In the genomic region with DNA sequence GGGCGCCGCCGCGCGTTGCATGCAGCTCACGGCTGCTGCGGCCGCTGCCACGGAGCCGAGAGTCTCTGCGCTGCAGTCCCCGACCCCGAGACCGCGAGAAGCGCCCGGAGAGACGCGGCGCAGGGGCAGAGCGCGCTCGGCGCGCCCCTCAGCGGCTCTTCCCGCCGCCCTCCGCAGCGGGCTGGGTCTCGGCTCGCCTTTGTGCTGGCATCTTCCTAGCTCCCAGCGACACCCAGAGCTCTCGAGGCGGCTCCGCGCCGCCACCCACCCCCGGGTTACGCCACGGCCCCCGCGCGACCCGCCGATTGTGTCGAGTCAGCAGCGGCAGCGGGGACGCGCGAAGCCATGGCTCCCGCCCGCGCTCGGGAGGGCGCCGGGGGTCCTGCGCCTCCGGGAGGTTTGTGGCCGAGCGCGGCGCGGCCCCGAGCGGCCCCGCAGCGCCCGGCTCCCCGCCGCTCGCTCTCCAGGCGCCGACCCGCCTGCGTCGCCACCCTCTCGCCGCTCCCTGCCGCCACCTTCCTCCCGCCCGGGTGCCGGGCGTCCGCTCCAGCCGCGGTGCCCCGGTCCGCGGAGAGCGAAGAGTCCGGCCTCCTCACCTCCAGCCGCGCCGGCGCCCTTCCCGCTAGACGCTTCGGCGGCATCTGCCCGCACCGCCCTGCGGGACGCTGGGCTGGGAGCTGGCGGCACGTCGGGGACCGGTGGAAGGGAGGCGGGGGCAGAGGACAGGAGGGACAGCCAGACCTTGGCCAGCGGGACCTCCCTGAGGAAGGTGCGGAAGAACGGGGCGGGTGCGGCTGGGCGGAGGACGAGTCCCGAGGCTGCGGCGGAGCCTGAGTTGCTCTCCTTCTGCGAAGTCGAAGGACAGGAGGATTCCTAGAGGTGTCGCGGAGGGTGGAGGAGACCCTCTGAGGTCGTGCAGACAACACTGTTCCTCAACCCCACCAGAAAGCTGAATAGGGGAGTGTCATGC, we compare ENCODE assay signal across 9 cellular contexts. TPM values are rescaled to one million over a fixed set of nuclear protein-coding genes. Genes with fewer than 3 reads are reported as not detected.
DNase-seq lines count a peak whose midpoint lies in the region; ATAC-seq and TF ChIP-seq lines count a peak whose summit lies in the region.
"Had no signal": no experiment of that assay in that cellular context is flagged by ENCODE, and none has a peak within 500 bp of the region (broad histone marks: within the 10 kb centered on the region; RNA-seq: fewer than 3 reads in every experiment).

HECW2 (minus strand) TSS at position 643 of the 970 bp plus-strand sequence.

- TF ChIP-seq CTCF in GM06990 (IDR thresholded peaks at IDR 0.05; ENCODE audit: insufficient read depth, low read length, poor library complexity, severe bottlenecking) (no peak), WERI-Rb-1 (IDR thresholded peaks at IDR 0.05; ENCODE audit: low read depth, low read length) (no peak), tibial nerve (IDR thresholded peaks at IDR 0.05) (no peak)

- peaks cover 0 to 24% (median 0%) of the 10 kb centered on the region in 4 donors for H3K4me1 ChIP-seq in tibial nerve

- H3K4me3 ChIP-seq in GM06990 (replicated peaks; ENCODE audit: low read depth, low read length) (peak within 1 kb of the TSS; percentile 64), WERI-Rb-1 (ENCODE audit: low read depth, low read length) (peak within 1 kb of the TSS; percentile 46), tibial nerve (peak within 1 kb of the TSS; percentile 61 to 86 (median 67))

- H3K36me3 ChIP-seq in GM06990 (ENCODE audit: control insufficient read depth, insufficient read depth, low read length) (no peaks in the 10 kb centered on the region), WERI-Rb-1 (no peaks in the 10 kb centered on the region), tibial nerve (no peaks in the 10 kb centered on the region)
- H3K36me3 ChIP-seq: neutrophil had no signal

- DNase-seq in GM06990 (ENCODE audit: extremely low read depth, insufficient read length) (peak; percentile 72), KBM-7 (peak; percentile 63), WERI-Rb-1 (peak; percentile 68), erythroblast (lab: John Stamatoyannopoulos, UW) (peak; percentile 19 to 33), midbrain (lab: John Stamatoyannopoulos, UW) (peak; percentile 81), tibial nerve (ENCODE audit: low spot score in 2 of 2) (no peak)
- DNase-seq in effector CD4-positive, alpha-beta T cell, result no peak

- 1 to 2% methylated on average over 38 to 75 of the region's 125 CpGs for WGBS in tibial nerve, 2 donors

- peak within 1 kb of the TSS; percentile 73 for H3K27ac ChIP-seq in WERI-Rb-1
- peak within 1 kb of the TSS; percentile 52 to 83 (median 68) for H3K27ac ChIP-seq in tibial nerve
- H3K27ac ChIP-seq: neutrophil had no signal

- TF ChIP-seq POLR2A in erythroblast (IDR thresholded peaks at IDR 0.05; ENCODE audit: low read length) (no peak), tibial nerve (IDR thresholded peaks at IDR 0.05) (no peak)

- no peak for TF ChIP-seq EP300 in tibial nerve (IDR thresholded peaks at IDR 0.05)

- H3K27me3 ChIP-seq in GM06990 (replicated peaks; ENCODE audit: control insufficient read depth, insufficient read depth, low read length) (peaks cover 1% of the 10 kb centered on the region), WERI-Rb-1 (ENCODE audit: insufficient read depth, low read depth, severe bottlenecking) (no peaks in the 10 kb centered on the region), tibial nerve (peaks cover 0 to 7% of the 10 kb centered on the region in 2 donors)

- H3K9me3 ChIP-seq in WERI-Rb-1 (ENCODE audit: severe bottlenecking) (no peaks in the 10 kb centered on the region), tibial nerve (no peaks in the 10 kb centered on the region)
- H3K9me3 ChIP-seq: neutrophil had no signal

- in situ Hi-C loops in KBM-7 (cut with MboI; ENCODE audit: low pct_unique_long_range_greater_than_20kb, low sequenced_read_pairs), result no loop called here

- ATAC-seq in GM21528 (IDR thresholded peaks at IDR 0.05; ENCODE audit: low FRiP score, unreplicated experiment), result peak; percentile 59

RNA-seq across cellular contexts. Expression of gene HECW2, which starts in this region (rescaled TPM):
- total RNA-seq in tibial nerve, result 1 to 10 TPM; 4.2 to 9.0 (median 7.3) TPM

Comparison
In these comparisons a context has a peak if more than half of its experiments do, and no peak if none do; other contexts are left out.
1. DNase-seq: peak in GM06990 (single experiment), KBM-7 (single experiment), WERI-Rb-1 (single experiment), erythroblast (2 of 2) and midbrain (single experiment); none in tibial nerve (0 of 2) and effector CD4-positive, alpha-beta T cell (single experiment).
2. Peak in every context shown above with its lines, with median percentiles within 50 percentile points of each other: H3K4me3 ChIP-seq.